2 cellular contexts compared by ENCODE assay signal in genomic region chr6:12313311-12313991, GRCh38.
TF ChIP-seq lines count a peak whose summit lies in the region.

No MANE protein-coding gene starts in this region.

TF ChIP-seq in HCT116, 20 proteins besides CTCF, POLR2A, EP300 and RAD21:
- TF ChIP-seq, protein P1, sequence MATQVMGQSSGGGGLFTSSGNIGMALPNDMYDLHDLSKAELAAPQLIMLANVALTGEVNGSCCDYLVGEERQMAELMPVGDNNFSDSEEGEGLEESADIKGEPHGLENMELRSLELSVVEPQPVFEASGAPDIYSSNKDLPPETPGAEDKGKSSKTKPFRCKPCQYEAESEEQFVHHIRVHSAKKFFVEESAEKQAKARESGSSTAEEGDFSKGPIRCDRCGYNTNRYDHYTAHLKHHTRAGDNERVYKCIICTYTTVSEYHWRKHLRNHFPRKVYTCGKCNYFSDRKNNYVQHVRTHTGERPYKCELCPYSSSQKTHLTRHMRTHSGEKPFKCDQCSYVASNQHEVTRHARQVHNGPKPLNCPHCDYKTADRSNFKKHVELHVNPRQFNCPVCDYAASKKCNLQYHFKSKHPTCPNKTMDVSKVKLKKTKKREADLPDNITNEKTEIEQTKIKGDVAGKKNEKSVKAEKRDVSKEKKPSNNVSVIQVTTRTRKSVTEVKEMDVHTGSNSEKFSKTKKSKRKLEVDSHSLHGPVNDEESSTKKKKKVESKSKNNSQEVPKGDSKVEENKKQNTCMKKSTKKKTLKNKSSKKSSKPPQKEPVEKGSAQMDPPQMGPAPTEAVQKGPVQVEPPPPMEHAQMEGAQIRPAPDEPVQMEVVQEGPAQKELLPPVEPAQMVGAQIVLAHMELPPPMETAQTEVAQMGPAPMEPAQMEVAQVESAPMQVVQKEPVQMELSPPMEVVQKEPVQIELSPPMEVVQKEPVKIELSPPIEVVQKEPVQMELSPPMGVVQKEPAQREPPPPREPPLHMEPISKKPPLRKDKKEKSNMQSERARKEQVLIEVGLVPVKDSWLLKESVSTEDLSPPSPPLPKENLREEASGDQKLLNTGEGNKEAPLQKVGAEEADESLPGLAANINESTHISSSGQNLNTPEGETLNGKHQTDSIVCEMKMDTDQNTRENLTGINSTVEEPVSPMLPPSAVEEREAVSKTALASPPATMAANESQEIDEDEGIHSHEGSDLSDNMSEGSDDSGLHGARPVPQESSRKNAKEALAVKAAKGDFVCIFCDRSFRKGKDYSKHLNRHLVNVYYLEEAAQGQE (IDR thresholded peaks at IDR 0.05; ENCODE audit: low read depth): no peak
- TF ChIP-seq TCF7L2 (IDR thresholded peaks at IDR 0.05; ENCODE audit: borderline replicate concordance, extremely low read depth, insufficient read depth, insufficient read length): no peak

TF ChIP-seq in SK-N-SH, 30 proteins besides CTCF, POLR2A, EP300 and RAD21 (continued from another document):
- TF ChIP-seq, protein P2, sequence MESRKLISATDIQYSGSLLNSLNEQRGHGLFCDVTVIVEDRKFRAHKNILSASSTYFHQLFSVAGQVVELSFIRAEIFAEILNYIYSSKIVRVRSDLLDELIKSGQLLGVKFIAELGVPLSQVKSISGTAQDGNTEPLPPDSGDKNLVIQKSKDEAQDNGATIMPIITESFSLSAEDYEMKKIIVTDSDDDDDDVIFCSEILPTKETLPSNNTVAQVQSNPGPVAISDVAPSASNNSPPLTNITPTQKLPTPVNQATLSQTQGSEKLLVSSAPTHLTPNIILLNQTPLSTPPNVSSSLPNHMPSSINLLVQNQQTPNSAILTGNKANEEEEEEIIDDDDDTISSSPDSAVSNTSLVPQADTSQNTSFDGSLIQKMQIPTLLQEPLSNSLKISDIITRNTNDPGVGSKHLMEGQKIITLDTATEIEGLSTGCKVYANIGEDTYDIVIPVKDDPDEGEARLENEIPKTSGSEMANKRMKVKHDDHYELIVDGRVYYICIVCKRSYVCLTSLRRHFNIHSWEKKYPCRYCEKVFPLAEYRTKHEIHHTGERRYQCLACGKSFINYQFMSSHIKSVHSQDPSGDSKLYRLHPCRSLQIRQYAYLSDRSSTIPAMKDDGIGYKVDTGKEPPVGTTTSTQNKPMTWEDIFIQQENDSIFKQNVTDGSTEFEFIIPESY (IDR thresholded peaks at IDR 0.05; ENCODE audit: borderline replicate concordance, low read depth): no peak
- no peak for TF ChIP-seq GABPA (IDR thresholded peaks at IDR 0.05; ENCODE audit: low read depth)
- no peak for TF ChIP-seq RFX5 (IDR thresholded peaks at IDR 0.05; ENCODE audit: low read length)
- TF ChIP-seq NRF1 (IDR thresholded peaks at IDR 0.05; ENCODE audit: low read depth, low read length): no peak
- TF ChIP-seq YY1 (IDR thresholded peaks at IDR 0.05; ENCODE audit: low read depth): no peak
- no peak for TF ChIP-seq MEF2A (IDR thresholded peaks at IDR 0.05; ENCODE audit: borderline replicate concordance, low read depth)
- TF ChIP-seq IRF3 (IDR thresholded peaks at IDR 0.05; ENCODE audit: low read depth, low read length): no peak
- TF ChIP-seq SMC3 (IDR thresholded peaks at IDR 0.05; ENCODE audit: low read depth, low read length): no peak
- TF ChIP-seq FOXJ3 (CRISPR knock-in tag; IDR thresholded peaks at IDR 0.05): no peak
- no peak for TF ChIP-seq MXI1 (IDR thresholded peaks at IDR 0.05; ENCODE audit: low read depth, low read length)
- no peak for TF ChIP-seq CHD2 (IDR thresholded peaks at IDR 0.05; ENCODE audit: low read length, partially characterized antibody)
- no peak for TF ChIP-seq USF2 (IDR thresholded peaks at IDR 0.05; ENCODE audit: borderline replicate concordance, low read depth, low read length)
- no peak for TF ChIP-seq FOSL2 (IDR thresholded peaks at IDR 0.05; ENCODE audit: borderline replicate concordance, low read depth)
- TF ChIP-seq, protein P3, sequence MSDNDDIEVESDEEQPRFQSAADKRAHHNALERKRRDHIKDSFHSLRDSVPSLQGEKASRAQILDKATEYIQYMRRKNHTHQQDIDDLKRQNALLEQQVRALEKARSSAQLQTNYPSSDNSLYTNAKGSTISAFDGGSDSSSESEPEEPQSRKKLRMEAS (IDR thresholded peaks at IDR 0.05; ENCODE audit: low read depth): no peak
- TF ChIP-seq, protein P4, sequence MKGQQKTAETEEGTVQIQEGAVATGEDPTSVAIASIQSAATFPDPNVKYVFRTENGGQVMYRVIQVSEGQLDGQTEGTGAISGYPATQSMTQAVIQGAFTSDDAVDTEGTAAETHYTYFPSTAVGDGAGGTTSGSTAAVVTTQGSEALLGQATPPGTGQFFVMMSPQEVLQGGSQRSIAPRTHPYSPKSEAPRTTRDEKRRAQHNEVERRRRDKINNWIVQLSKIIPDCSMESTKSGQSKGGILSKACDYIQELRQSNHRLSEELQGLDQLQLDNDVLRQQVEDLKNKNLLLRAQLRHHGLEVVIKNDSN (IDR thresholded peaks at IDR 0.05; ENCODE audit: borderline replicate concordance, low read depth): no peak
- TF ChIP-seq ELF1 (IDR thresholded peaks at IDR 0.05): no peak
- no peak for TF ChIP-seq TCF12 (IDR thresholded peaks at IDR 0.05)
- no peak for TF ChIP-seq TAF1 (IDR thresholded peaks at IDR 0.05; ENCODE audit: borderline replicate concordance, low read depth, low read length)
- no peak for TF ChIP-seq POLR2AphosphoS5 (IDR thresholded peaks at IDR 0.05; ENCODE audit: low read depth, low read length)
